Comparison of ENCODE assay signal across 10 cellular contexts in the genomic region with DNA sequence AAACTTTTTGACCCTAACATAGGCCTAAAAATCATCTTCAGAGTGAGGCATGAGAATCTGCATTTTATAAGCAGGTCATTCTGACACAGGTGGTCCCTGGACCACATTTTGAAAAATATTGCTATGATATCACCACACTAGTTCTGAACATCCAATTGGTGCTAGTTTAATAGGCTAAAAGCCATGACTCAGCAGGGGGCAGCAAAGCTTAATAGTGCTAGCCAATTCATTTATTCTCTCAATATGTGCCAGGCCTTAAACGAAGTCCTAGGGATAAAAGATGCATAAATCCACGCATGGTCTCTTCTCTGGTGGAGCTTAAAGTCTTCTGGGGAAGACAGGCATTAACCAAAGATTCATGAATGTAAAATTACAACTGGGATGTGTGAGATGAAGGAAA. TPM values are rescaled to one million over a fixed set of nuclear protein-coding genes. Genes with fewer than 3 reads are reported as not detected.
DNase-seq lines count a peak whose midpoint lies in the region; ATAC-seq, FAIRE-seq and TF ChIP-seq lines count a peak whose summit lies in the region.
"Had no signal": no experiment of that assay in that cellular context is flagged by ENCODE, and none has a peak within 500 bp of the region (broad histone marks: within the 10 kb centered on the region; RNA-seq: fewer than 3 reads in every experiment).

No MANE protein-coding gene starts in this region.

- no peak overlapping the region for H3K27ac Mint-ChIP-seq in stimulated activated effector memory CD8-positive, alpha-beta T cell treated with anti-CD3 and anti-CD28 coated beads, Interleukin-12 subunit alpha, Interleukin-12 subunit beta, amount 100 ng/mL, for 72 hours
- no peak overlapping the region for H3K27ac Mint-ChIP-seq in activated CD8-positive, alpha-beta memory T cell treated with anti-CD3 and anti-CD28 coated beads, Interleukin-2, amount 10 ng/mL, durations not matched to agents 7 days and 5 days

- H3K27me3 Mint-ChIP-seq in activated CD8-positive, alpha-beta memory T cell treated with anti-CD3 and anti-CD28 coated beads, Interleukin-2, amount 10 ng/mL, durations not matched to agents 7 days and 5 days: peaks cover 22% of the 10 kb centered on the region

- ATAC-seq in right lobe of liver (peak; percentile 84 to 95 (median 88)), HG03460 (IDR thresholded peaks at IDR 0.05; ENCODE audit: unreplicated experiment) (no peak)
- ATAC-seq in stimulated activated effector memory CD8-positive, alpha-beta T cell treated with anti-CD3 and anti-CD28 coated beads, Interleukin-12 subunit alpha, Interleukin-12 subunit beta, amount 100 ng/mL, for 72 hours: no peak
- ATAC-seq in activated CD8-positive, alpha-beta memory T cell treated with anti-CD3 and anti-CD28 coated beads, Interleukin-2, amount 10 ng/mL, durations not matched to agents 7 days and 5 days: no peak

- no peaks in the 10 kb centered on the region for H3K4me1 Mint-ChIP-seq in stimulated activated effector memory CD8-positive, alpha-beta T cell treated with anti-CD3 and anti-CD28 coated beads, Interleukin-12 subunit alpha, Interleukin-12 subunit beta, amount 100 ng/mL, for 72 hours
- peaks cover 11% of the 10 kb centered on the region for H3K4me1 Mint-ChIP-seq in activated CD8-positive, alpha-beta memory T cell treated with anti-CD3 and anti-CD28 coated beads, Interleukin-2, amount 10 ng/mL, durations not matched to agents 7 days and 5 days

- H3K27ac ChIP-seq in right lobe of liver: no peak overlapping the region

- H3K27me3 ChIP-seq in adipocyte (replicated peaks; ENCODE audit: control insufficient read depth, insufficient read depth, low read length): no peaks in the 10 kb centered on the region
- no peaks in the 10 kb centered on the region for H3K27me3 ChIP-seq in right lobe of liver

- H3K36me3 ChIP-seq in adipocyte (ENCODE audit: control insufficient read depth, insufficient read depth, low read length, severe bottlenecking): no peaks in the 10 kb centered on the region
- H3K36me3 ChIP-seq in right lobe of liver: no peaks in the 10 kb centered on the region

- 21% methylated on average over 2 of the region's 2 CpGs for WGBS in right lobe of liver (ENCODE audit: insufficient coverage, low coverage, low lambda C conversion rate, missing lambda C conversion rate)

- CTCF ChIA-PET in activated CD8-positive, alpha-beta memory T cell treated with anti-CD3 and anti-CD28 coated beads, Interleukin-2, amount 10 ng/mL, durations not matched to agents 7 days and 5 days (lab: Charles Lee): interaction anchor here (1.6 to 1.7 kb wide), 2 partner anchors 8 to 29 kb away, joined by 4 to 8 read pairs; a partner anchor contains a TSS

- TF ChIP-seq CTCF in D721Med (IDR thresholded peaks at IDR 0.05; ENCODE audit: insufficient read depth, missing control alignments) (peak; percentile 38), right lobe of liver (IDR thresholded peaks at IDR 0.05) (peak; percentile 54 to 73 (median 60))

- peak overlapping the region; percentile 62 for H3K9ac ChIP-seq in adipocyte (ENCODE audit: low read length)

- H3K4me3 ChIP-seq in adipocyte (ENCODE audit: low read length) (peak overlapping the region; percentile 32), right lobe of liver (no peak overlapping the region)

- no peak overlapping the region for H3K4me3 Mint-ChIP-seq in stimulated activated effector memory CD8-positive, alpha-beta T cell treated with anti-CD3 and anti-CD28 coated beads, Interleukin-12 subunit alpha, Interleukin-12 subunit beta, amount 100 ng/mL, for 72 hours
- no peak overlapping the region for H3K4me3 Mint-ChIP-seq in activated CD8-positive, alpha-beta memory T cell treated with anti-CD3 and anti-CD28 coated beads, Interleukin-2, amount 10 ng/mL, durations not matched to agents 7 days and 5 days

- H3K9me3 Mint-ChIP-seq in stimulated activated effector memory CD8-positive, alpha-beta T cell treated with anti-CD3 and anti-CD28 coated beads, Interleukin-12 subunit alpha, Interleukin-12 subunit beta, amount 100 ng/mL, for 72 hours: no peaks in the 10 kb centered on the region
- H3K9me3 Mint-ChIP-seq in activated CD8-positive, alpha-beta memory T cell treated with anti-CD3 and anti-CD28 coated beads, Interleukin-2, amount 10 ng/mL, durations not matched to agents 7 days and 5 days (ENCODE audit: low read depth): no peaks in the 10 kb centered on the region

- DNase-seq in D721Med (ENCODE audit: insufficient read length, low spot score) (no peak), HTR-8/SVneo (ENCODE audit: insufficient read length, low spot score) (peak; percentile 28), adipocyte (ENCODE audit: low read depth) (peak; percentile 78), right lobe of liver (peak in 2 of 3 donors; percentile 30 to 56), midbrain (lab: John Stamatoyannopoulos, UW) (no peak)
- no peak for DNase-seq in stimulated activated effector memory CD8-positive, alpha-beta T cell treated with anti-CD3 and anti-CD28 coated beads, Interleukin-12 subunit alpha, Interleukin-12 subunit beta, amount 100 ng/mL, for 72 hours (ENCODE audit: low spot score in 2 of 2)
- DNase-seq in activated CD8-positive, alpha-beta memory T cell treated with anti-CD3 and anti-CD28 coated beads, Interleukin-2, amount 10 ng/mL, durations not matched to agents 7 days and 5 days: no peak

- intact Hi-C loops in right lobe of liver (cut with DNase I): no loop called here

- H3K4me1 ChIP-seq in adipocyte (ENCODE audit: control insufficient read depth, insufficient read depth, low read length) (peaks cover 12% of the 10 kb centered on the region), right lobe of liver (no peaks in the 10 kb centered on the region)

- H3K9me3 ChIP-seq in adipocyte (ENCODE audit: control insufficient read depth, low read length) (no peaks in the 10 kb centered on the region), right lobe of liver (no peaks in the 10 kb centered on the region)

- FAIRE-seq in D721Med (lab: Jason Lieb, UNC) (no peak), HTR-8/SVneo (lab: Jason Lieb, UNC) (no peak)
- FAIRE-seq: H1, islet of Langerhans had no signal

- H3K36me3 Mint-ChIP-seq in stimulated activated effector memory CD8-positive, alpha-beta T cell treated with anti-CD3 and anti-CD28 coated beads, Interleukin-12 subunit alpha, Interleukin-12 subunit beta, amount 100 ng/mL, for 72 hours: no peaks in the 10 kb centered on the region
- H3K36me3 Mint-ChIP-seq in activated CD8-positive, alpha-beta memory T cell treated with anti-CD3 and anti-CD28 coated beads, Interleukin-2, amount 10 ng/mL, durations not matched to agents 7 days and 5 days: no peaks in the 10 kb centered on the region

- no peak for TF ChIP-seq POLR2A in right lobe of liver (IDR thresholded peaks at IDR 0.05)

RNA-seq across cellular contexts. Expression of a gene that starts 10.2 kb away (rescaled TPM):
- 10 to 100 TPM; 17.1 to 33.8 (median 23.4) TPM for total RNA-seq in right lobe of liver
- total RNA-seq in activated CD8-positive, alpha-beta memory T cell treated with anti-CD3 and anti-CD28 coated beads, Interleukin-2, amount 10 ng/mL, durations not matched to agents 7 days and 5 days: 10 to 100 TPM; 60.4 to 89.5 TPM

RNA-seq across cellular contexts. Expression of a gene that starts 28.9 kb away (rescaled TPM):
- total RNA-seq in right lobe of liver: 10 to 100 TPM in 5 of 6 experiments, 1 to 10 TPM in 1; 7.5 to 16.5 (median 10.8) TPM
- 1 to 10 TPM; 4.3 to 7.4 TPM for total RNA-seq in activated CD8-positive, alpha-beta memory T cell treated with anti-CD3 and anti-CD28 coated beads, Interleukin-2, amount 10 ng/mL, durations not matched to agents 7 days and 5 days

Comparison
In these comparisons a context has a peak if more than half of its experiments do, and no peak if none do; other contexts are left out.
1. DNase-seq: peak in HTR-8/SVneo (single experiment), adipocyte (single experiment) and right lobe of liver (2 of 3); none in D721Med (single experiment), stimulated activated effector memory CD8-positive, alpha-beta T cell treated with anti-CD3 and anti-CD28 coated beads, Interleukin-12 subunit alpha, Interleukin-12 subunit beta, amount 100 ng/mL, for 72 hours (0 of 2), activated CD8-positive, alpha-beta memory T cell treated with anti-CD3 and anti-CD28 coated beads, Interleukin-2, amount 10 ng/mL, durations not matched to agents 7 days and 5 days (single experiment) and midbrain (single experiment).
2. ATAC-seq: peak in right lobe of liver (4 of 4); none in stimulated activated effector memory CD8-positive, alpha-beta T cell treated with anti-CD3 and anti-CD28 coated beads, Interleukin-12 subunit alpha, Interleukin-12 subunit beta, amount 100 ng/mL, for 72 hours (single experiment), activated CD8-positive, alpha-beta memory T cell treated with anti-CD3 and anti-CD28 coated beads, Interleukin-2, amount 10 ng/mL, durations not matched to agents 7 days and 5 days (single experiment) and HG03460 (single experiment).